ENCODE assay signal across 8 cellular contexts in genomic region chrX:40539214-40540142, GRCh38.
DNase-seq lines count a peak whose midpoint lies in the region; ATAC-seq lines count a peak whose summit lies in the region.

No MANE protein-coding gene starts in this region.

- H3K4me1 Mint-ChIP-seq in activated naive CD4-positive, alpha-beta T cell treated with anti-CD3 and anti-CD28 coated beads, Interleukin-2, amount 50 U/mL, for 24 hours = peaks cover 25% of the 10 kb centered on the region

- H3K9me3 Mint-ChIP-seq in activated naive CD4-positive, alpha-beta T cell treated with anti-CD3 and anti-CD28 coated beads, Interleukin-2, amount 50 U/mL, for 24 hours = no peaks in the 10 kb centered on the region

- peak; percentile 7 to 48 for DNase-seq in NCI-H524 (lab: John Stamatoyannopoulos, UW)
- no peak for DNase-seq in NCI-H524 treated with DMSO at 0.1 percent for 48 hours (lab: John Stamatoyannopoulos, UW)
- peak; percentile 72 for DNase-seq in SKM-1 (lab: John Stamatoyannopoulos, UW; ENCODE audit: unreplicated experiment)
- DNase-seq in islet precursor cell = peak; percentile 85
- peak; percentile 31 to 66 (median 55) for DNase-seq in stimulated activated CD4-positive, alpha-beta T cell treated with anti-CD3 and anti-CD28 coated beads, TNF-alpha, amount 100 ng/mL, for 48 hours (ENCODE audit: low read depth in 3 of 3)
- no peak for DNase-seq in NCI-H526 treated with DMSO at 0.1 percent for 48 hours (lab: John Stamatoyannopoulos, UW)

- no peaks in the 10 kb centered on the region for H3K27me3 Mint-ChIP-seq in activated naive CD4-positive, alpha-beta T cell treated with anti-CD3 and anti-CD28 coated beads, Interleukin-2, amount 50 U/mL, for 24 hours

- no peaks in the 10 kb centered on the region for H3K36me3 Mint-ChIP-seq in activated naive CD4-positive, alpha-beta T cell treated with anti-CD3 and anti-CD28 coated beads, Interleukin-2, amount 50 U/mL, for 24 hours

- H3K27ac Mint-ChIP-seq in activated naive CD4-positive, alpha-beta T cell treated with anti-CD3 and anti-CD28 coated beads, Interleukin-2, amount 50 U/mL, for 24 hours = peak overlapping the region; percentile 5

- peak; percentile 73 for ATAC-seq in HG03432 (IDR thresholded peaks at IDR 0.05; ENCODE audit: unreplicated experiment)

- peak overlapping the region; percentile 42 for H3K4me3 Mint-ChIP-seq in activated naive CD4-positive, alpha-beta T cell treated with anti-CD3 and anti-CD28 coated beads, Interleukin-2, amount 50 U/mL, for 24 hours

Comparison
In these comparisons a context has a peak if more than half of its experiments do, and no peak if none do; other contexts are left out.
1. DNase-seq: peak in NCI-H524 (2 of 2), SKM-1 (single experiment), islet precursor cell (single experiment) and stimulated activated CD4-positive, alpha-beta T cell treated with anti-CD3 and anti-CD28 coated beads, TNF-alpha, amount 100 ng/mL, for 48 hours (3 of 3); none in NCI-H524 treated with DMSO at 0.1 percent for 48 hours (single experiment) and NCI-H526 treated with DMSO at 0.1 percent for 48 hours (single experiment).